8 cellular contexts compared by ENCODE assay signal in the genomic region with DNA sequence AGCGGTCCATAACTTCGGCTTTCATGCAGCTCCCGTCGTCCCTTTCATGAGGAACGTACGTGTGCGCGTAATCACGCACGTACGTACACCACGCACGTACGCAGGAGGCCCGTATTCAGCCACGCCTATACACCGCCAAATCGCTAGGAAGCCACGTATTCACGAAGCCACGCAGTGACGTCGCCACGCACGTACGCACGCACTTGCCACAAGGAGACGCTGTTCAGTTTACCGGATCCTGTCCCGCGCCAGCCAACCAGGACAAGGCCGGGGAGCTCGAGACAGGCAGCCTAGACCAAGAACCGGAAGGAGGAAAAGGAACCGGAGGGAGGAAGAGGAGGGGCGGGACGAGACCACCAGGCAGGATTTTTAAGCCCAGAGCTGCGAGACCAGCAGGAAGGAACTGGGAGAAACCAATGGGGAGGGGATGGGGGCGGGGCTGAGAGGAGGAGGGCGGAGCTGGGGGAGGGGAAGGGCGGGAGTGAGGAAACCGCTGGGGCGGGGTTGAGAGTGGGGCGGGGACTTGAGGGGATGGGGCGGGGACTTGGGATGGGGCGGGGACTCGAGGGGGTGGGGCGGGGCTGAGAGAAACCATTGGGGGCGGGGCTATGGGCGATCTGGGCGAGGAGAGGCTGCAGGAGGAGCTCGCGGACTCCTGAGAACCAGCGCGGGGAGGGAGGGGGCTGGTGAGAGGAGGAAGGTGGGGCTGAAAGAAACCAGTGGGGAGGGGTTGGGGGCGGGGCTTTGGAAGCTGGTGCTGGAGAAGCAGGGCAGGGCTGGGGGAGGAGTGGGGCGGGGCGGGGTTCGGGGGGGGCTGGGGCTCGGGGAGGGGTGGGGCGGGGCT. TPM values are rescaled to one million over a fixed set of nuclear protein-coding genes. Genes with fewer than 3 reads are reported as not detected.
DNase-seq lines count a peak whose midpoint lies in the region; ATAC-seq and TF ChIP-seq lines count a peak whose summit lies in the region.

EOLA2 (minus strand) TSS at position 65 of the 844 bp plus-strand sequence. CDS start 4,617 bp downstream, outside the sequence.

- peak within 1 kb of the TSS; percentile 94 for H3K27ac ChIP-seq in suprapubic skin

- H3K27me3 ChIP-seq in suprapubic skin = no peaks in the 10 kb centered on the region

- no peaks in the 10 kb centered on the region for H3K9me3 Mint-ChIP-seq in activated naive CD4-positive, alpha-beta T cell treated with anti-CD3 and anti-CD28 coated beads, Interleukin-2, amount 50 U/mL, for 72 hours

- peak; percentile 64 for DNase-seq in GM10248 (ENCODE audit: extremely low spot score)
- peak; percentile 98 for DNase-seq in NCI-H1092 treated with DMSO at 0.1 percent for 48 hours (lab: John Stamatoyannopoulos, UW)
- peak; percentile 62 for DNase-seq in SKM-1 (lab: John Stamatoyannopoulos, UW; ENCODE audit: unreplicated experiment)
- DNase-seq in activated naive CD4-positive, alpha-beta T cell treated with anti-CD3 and anti-CD28 coated beads, Interleukin-2, amount 50 U/mL, for 72 hours (ENCODE audit: low spot score in 2 of 2) = peak; percentile 80 to 94
- peak; percentile 96 for DNase-seq in globus pallidus (ENCODE audit: low spot score)
- peak; percentile 40 to 98 (median 92) for DNase-seq in nucleus accumbens (lab: John Stamatoyannopoulos, UW)
- peak; percentile 97 for DNase-seq in suprapubic skin (ENCODE audit: low spot score in 2 of 2)

- 61% methylated on average over 55 of the region's 61 CpGs for WGBS in suprapubic skin

- H3K27ac Mint-ChIP-seq in activated naive CD4-positive, alpha-beta T cell treated with anti-CD3 and anti-CD28 coated beads, Interleukin-2, amount 50 U/mL, for 72 hours = peak within 1 kb of the TSS; percentile 95 to 99

- H3K9me3 ChIP-seq in suprapubic skin = no peaks in the 10 kb centered on the region

- H3K36me3 Mint-ChIP-seq in activated naive CD4-positive, alpha-beta T cell treated with anti-CD3 and anti-CD28 coated beads, Interleukin-2, amount 50 U/mL, for 72 hours = peaks cover 0 to 5% of the 10 kb centered on the region in 2 donors

- TF ChIP-seq POLR2A in suprapubic skin (IDR thresholded peaks at IDR 0.05) = peak in 1 of 2 donors; percentile 44

- peaks cover 6% of the 10 kb centered on the region for H3K4me1 ChIP-seq in suprapubic skin

- peak; percentile 48 for TF ChIP-seq CTCF in GM10248 (IDR thresholded peaks at IDR 0.05; ENCODE audit: control extremely low read depth, extremely low read depth, low read depth, missing control alignments)
- peak in 1 of 2 donors; percentile 61 for TF ChIP-seq CTCF in suprapubic skin (IDR thresholded peaks at IDR 0.05)

- peak; percentile 66 for ATAC-seq in HG02623 (IDR thresholded peaks at IDR 0.05; ENCODE audit: unreplicated experiment)
- ATAC-seq in activated naive CD4-positive, alpha-beta T cell treated with anti-CD3 and anti-CD28 coated beads, Interleukin-2, amount 50 U/mL, for 72 hours = peak; percentile 73 to 79

- H3K4me3 ChIP-seq in suprapubic skin = peak within 1 kb of the TSS; percentile 62

- CTCF ChIA-PET in GM10248 (lab: Yijun Ruan, JAX) = interaction anchor here (0.6 to 1.8 kb wide), 9 partner anchors 13 to 399 kb away, joined by 3 to 6 read pairs (median 4); partner anchors contain the start of gene EOLA1

- H3K36me3 ChIP-seq in suprapubic skin = peaks cover 5% of the 10 kb centered on the region

- TF ChIP-seq EP300 in suprapubic skin (IDR thresholded peaks at IDR 0.05) = peak; percentile 98

- POLR2A ChIA-PET in GM10248 (lab: Yijun Ruan, JAX) = interaction anchor here (0.7 to 3.2 kb wide), 2 partner anchors 109 to 399 kb away, joined by 5 to 30 read pairs; partner anchors contain the start of gene EOLA1

RNA-seq across cellular contexts. Expression of gene EOLA2, which starts in this region (rescaled TPM):
- total RNA-seq in activated naive CD4-positive, alpha-beta T cell treated with anti-CD3 and anti-CD28 coated beads, Interleukin-2, amount 50 U/mL, for 72 hours = 10 to 100 TPM; 24.2 to 34.0 TPM
- total RNA-seq in suprapubic skin = 10 to 100 TPM; 15.3 to 49.2 (median 20.1) TPM

Comparison
In these comparisons a context has a peak if more than half of its experiments do, and no peak if none do; other contexts are left out.
1. Peak in every context shown above with its lines: DNase-seq, ATAC-seq, H3K4me3 ChIP-seq and H3K27ac ChIP-seq.